ENCODE assay signal across 10 cellular contexts in the genomic region with DNA sequence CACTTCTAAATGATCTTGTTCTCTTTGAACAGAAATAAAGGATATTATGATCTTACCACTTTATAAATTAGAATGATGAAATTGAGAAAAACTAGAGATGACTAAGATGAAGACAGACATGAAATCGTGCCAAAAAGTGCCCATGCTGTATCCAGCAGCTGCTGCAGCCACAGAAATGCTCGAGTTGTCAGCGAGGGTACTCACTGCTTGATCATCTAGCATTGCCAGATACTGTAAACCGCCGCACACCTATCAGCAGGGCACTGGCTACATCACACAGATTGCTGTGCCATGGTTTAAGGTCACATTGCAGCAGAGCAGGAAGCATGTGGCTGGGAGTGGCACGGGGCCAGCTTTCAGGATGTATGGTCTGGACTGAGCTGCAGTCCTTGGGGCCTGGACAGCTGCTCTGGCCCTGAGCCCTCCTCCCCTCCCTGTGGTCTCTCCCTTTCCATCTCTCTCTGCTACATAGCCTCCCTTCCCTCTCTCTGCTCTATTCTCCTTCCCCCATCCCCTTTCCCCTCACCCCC. TPM values are rescaled to one million over a fixed set of nuclear protein-coding genes. Genes with fewer than 3 reads are reported as not detected.
DNase-seq lines count a peak whose midpoint lies in the region; ATAC-seq and TF ChIP-seq lines count a peak whose summit lies in the region.
"Had no signal": no experiment of that assay in that cellular context is flagged by ENCODE, and none has a peak within 500 bp of the region (broad histone marks: within the 10 kb centered on the region; RNA-seq: fewer than 3 reads in every experiment).

No MANE protein-coding gene starts in this region.

- no peak for TF ChIP-seq EP300 in gastroesophageal sphincter (IDR thresholded peaks at IDR 0.05)

- H3K9me3 Mint-ChIP-seq in activated CD4-positive, alpha-beta memory T cell treated with anti-CD3 and anti-CD28 coated beads for 36 hours, result no peaks in the 10 kb centered on the region
- no peaks in the 10 kb centered on the region for H3K9me3 Mint-ChIP-seq in activated CD4-positive, alpha-beta memory T cell treated with anti-CD3 and anti-CD28 coated beads, Interleukin-2, amount 10 ng/mL, durations not matched to agents 7 days and 5 days
- H3K9me3 Mint-ChIP-seq: T-helper 1 cell treated with Interleukin-12 subunit alpha and Interleukin-12 subunit beta and Interleukin-4 antibody, amounts not matched to agents 30 μg/mL and 1 μg/mL, for 36 hours had no signal

- H3K4me1 Mint-ChIP-seq in activated CD4-positive, alpha-beta memory T cell treated with anti-CD3 and anti-CD28 coated beads for 36 hours (ENCODE audit: low read depth), result no peaks in the 10 kb centered on the region
- H3K4me1 Mint-ChIP-seq in activated CD4-positive, alpha-beta memory T cell treated with anti-CD3 and anti-CD28 coated beads, Interleukin-2, amount 10 ng/mL, durations not matched to agents 7 days and 5 days, result peaks cover 2% of the 10 kb centered on the region

- TF ChIP-seq CTCF in gastroesophageal sphincter (IDR thresholded peaks at IDR 0.05) (no peak), tibial artery (IDR thresholded peaks at IDR 0.05) (no peak)

- H3K36me3 Mint-ChIP-seq in activated CD4-positive, alpha-beta memory T cell treated with anti-CD3 and anti-CD28 coated beads for 36 hours, result no peaks in the 10 kb centered on the region
- no peaks in the 10 kb centered on the region for H3K36me3 Mint-ChIP-seq in activated CD4-positive, alpha-beta memory T cell treated with anti-CD3 and anti-CD28 coated beads, Interleukin-2, amount 10 ng/mL, durations not matched to agents 7 days and 5 days (ENCODE audit: low read depth)

- CTCF ChIA-PET in activated CD4-positive, alpha-beta memory T cell treated with anti-CD3 and anti-CD28 coated beads for 36 hours (lab: Charles Lee), result no interaction called here
- CTCF ChIA-PET in activated CD4-positive, alpha-beta memory T cell treated with anti-CD3 and anti-CD28 coated beads, Interleukin-2, amount 10 ng/mL, durations not matched to agents 7 days and 5 days (lab: Charles Lee), result no interaction called here

- no peak overlapping the region for H3K4me3 ChIP-seq in gastroesophageal sphincter
- no peak overlapping the region for H3K4me3 ChIP-seq in tibial artery
- H3K4me3 ChIP-seq: uterus had no signal

- peaks cover 9% of the 10 kb centered on the region for H3K27me3 Mint-ChIP-seq in activated CD4-positive, alpha-beta memory T cell treated with anti-CD3 and anti-CD28 coated beads for 36 hours
- H3K27me3 Mint-ChIP-seq in activated CD4-positive, alpha-beta memory T cell treated with anti-CD3 and anti-CD28 coated beads, Interleukin-2, amount 10 ng/mL, durations not matched to agents 7 days and 5 days, result peaks cover 4% of the 10 kb centered on the region

- no peak overlapping the region for H3K27ac Mint-ChIP-seq in activated CD4-positive, alpha-beta memory T cell treated with anti-CD3 and anti-CD28 coated beads for 36 hours
- no peak overlapping the region for H3K27ac Mint-ChIP-seq in activated CD4-positive, alpha-beta memory T cell treated with anti-CD3 and anti-CD28 coated beads, Interleukin-2, amount 10 ng/mL, durations not matched to agents 7 days and 5 days
- H3K27ac Mint-ChIP-seq: T-helper 1 cell treated with Interleukin-12 subunit alpha and Interleukin-12 subunit beta and Interleukin-4 antibody, amounts not matched to agents 30 μg/mL and 1 μg/mL, for 36 hours had no signal

- intact Hi-C loops in activated CD4-positive, alpha-beta memory T cell treated with anti-CD3 and anti-CD28 coated beads for 36 hours (cut with micrococcal nuclease), result no loop called here
- intact Hi-C loops in tibial artery (cut with DNase I; ENCODE audit: low total_unique reads), result no loop called here

- H3K36me3 ChIP-seq in gastroesophageal sphincter, result no peaks in the 10 kb centered on the region
- H3K36me3 ChIP-seq in tibial artery, result no peaks in the 10 kb centered on the region
- H3K36me3 ChIP-seq: uterus had no signal

- peak; percentile 17 for DNase-seq in activated CD4-positive, alpha-beta memory T cell treated with anti-CD3 and anti-CD28 coated beads for 36 hours
- no peak for DNase-seq in activated CD4-positive, alpha-beta memory T cell treated with anti-CD3 and anti-CD28 coated beads, Interleukin-2, amount 10 ng/mL, durations not matched to agents 7 days and 5 days
- DNase-seq in SHP77 treated with DMSO at 0.1 percent for 48 hours (lab: John Stamatoyannopoulos, UW), result peak; percentile 82
- DNase-seq in tibial artery, result peak; percentile 56 to 74
- DNase-seq in activated CD4-positive, alpha-beta T cell treated with anti-CD3 and anti-CD28 coated beads, Interleukin-2, amount 50 U/mL, for 1 hour, result no peak
- no peak for DNase-seq in activated gamma-delta T cell treated with Interleukin-2 at 50 U/mL for 16 hours

- no peaks in the 10 kb centered on the region for H3K9me3 ChIP-seq in gastroesophageal sphincter
- H3K9me3 ChIP-seq in tibial artery, result no peaks in the 10 kb centered on the region
- H3K9me3 ChIP-seq: uterus had no signal

- whole genome bisulfite sequencing in gastroesophageal sphincter (ENCODE audit: low coverage in 1 of 2), 2 donors, result 22% methylated on average over 4 of the region's 6 CpGs; no CpG with 5 or more reads in 1 of the 2 donors

- no peak for TF ChIP-seq POLR2A in gastroesophageal sphincter (IDR thresholded peaks at IDR 0.05)

- H3K4me1 ChIP-seq in gastroesophageal sphincter, result peaks cover 0 to 17% (median 6%) of the 10 kb centered on the region in 3 donors
- H3K4me1 ChIP-seq in tibial artery, result peaks cover 0 to 43% (median 35%) of the 10 kb centered on the region in 4 donors
- H3K4me1 ChIP-seq: uterus had no signal

- peak; percentile 43 for ATAC-seq in gastroesophageal sphincter
- ATAC-seq in GM21390 (IDR thresholded peaks at IDR 0.05; ENCODE audit: unreplicated experiment), result no peak

- no peak overlapping the region for H3K27ac ChIP-seq in gastroesophageal sphincter
- H3K27ac ChIP-seq in tibial artery, result peak overlapping the region; percentile 27 to 56
- H3K27ac ChIP-seq: uterus had no signal

- POLR2A ChIA-PET in activated CD4-positive, alpha-beta memory T cell treated with anti-CD3 and anti-CD28 coated beads for 36 hours (lab: Charles Lee), result no interaction called here
- POLR2A ChIA-PET in activated CD4-positive, alpha-beta memory T cell treated with anti-CD3 and anti-CD28 coated beads, Interleukin-2, amount 10 ng/mL, durations not matched to agents 7 days and 5 days (lab: Charles Lee), result no interaction called here

- no peak overlapping the region for H3K4me3 Mint-ChIP-seq in activated CD4-positive, alpha-beta memory T cell treated with anti-CD3 and anti-CD28 coated beads for 36 hours
- H3K4me3 Mint-ChIP-seq in activated CD4-positive, alpha-beta memory T cell treated with anti-CD3 and anti-CD28 coated beads, Interleukin-2, amount 10 ng/mL, durations not matched to agents 7 days and 5 days, result no peak overlapping the region
- H3K4me3 Mint-ChIP-seq: T-helper 1 cell treated with Interleukin-12 subunit alpha and Interleukin-12 subunit beta and Interleukin-4 antibody, amounts not matched to agents 30 μg/mL and 1 μg/mL, for 36 hours had no signal

- H3K27me3 ChIP-seq in gastroesophageal sphincter (peaks cover 20% of the 10 kb centered on the region), tibial artery (no peaks in the 10 kb centered on the region)
- H3K27me3 ChIP-seq: uterus had no signal

RNA-seq across cellular contexts. Expression of gene SEPTIN5, which starts 51.0 kb away (rescaled TPM):
- total RNA-seq in activated CD4-positive, alpha-beta memory T cell treated with anti-CD3 and anti-CD28 coated beads for 36 hours, result under 1 TPM; 0.41 to 0.43 TPM
- not detected for total RNA-seq in activated CD4-positive, alpha-beta memory T cell treated with anti-CD3 and anti-CD28 coated beads, Interleukin-2, amount 10 ng/mL, durations not matched to agents 7 days and 5 days
- total RNA-seq in gastroesophageal sphincter, result 10 to 100 TPM; 21.9 to 51.1 (median 26.4) TPM

RNA-seq across cellular contexts. Expression of gene GP1BB, which starts 60.0 kb away (rescaled TPM):
- not detected for total RNA-seq in activated CD4-positive, alpha-beta memory T cell treated with anti-CD3 and anti-CD28 coated beads for 36 hours
- total RNA-seq in activated CD4-positive, alpha-beta memory T cell treated with anti-CD3 and anti-CD28 coated beads, Interleukin-2, amount 10 ng/mL, durations not matched to agents 7 days and 5 days, result not detected
- total RNA-seq in gastroesophageal sphincter, result 10 to 100 TPM in 1 of 4 donors, 1 to 10 TPM in 3; 2.0 to 12.5 (median 5.6) TPM

Comparison
In these comparisons a context has a peak if more than half of its experiments do, and no peak if none do; other contexts are left out.
1. DNase-seq: peak in activated CD4-positive, alpha-beta memory T cell treated with anti-CD3 and anti-CD28 coated beads for 36 hours (single experiment), SHP77 treated with DMSO at 0.1 percent for 48 hours (single experiment) and tibial artery (2 of 2); none in activated CD4-positive, alpha-beta memory T cell treated with anti-CD3 and anti-CD28 coated beads, Interleukin-2, amount 10 ng/mL, durations not matched to agents 7 days and 5 days (single experiment), activated CD4-positive, alpha-beta T cell treated with anti-CD3 and anti-CD28 coated beads, Interleukin-2, amount 50 U/mL, for 1 hour (single experiment) and activated gamma-delta T cell treated with Interleukin-2 at 50 U/mL for 16 hours (single experiment).
2. H3K27ac ChIP-seq: peak in tibial artery (2 of 2); none in gastroesophageal sphincter (0 of 4).
3. RNA of gene SEPTIN5, which starts 51.0 kb away (total RNA-seq): 21.9 to 51.1 TPM in gastroesophageal sphincter; 0.41 to 0.43 TPM in activated CD4-positive, alpha-beta memory T cell treated with anti-CD3 and anti-CD28 coated beads for 36 hours and not detected in activated CD4-positive, alpha-beta memory T cell treated with anti-CD3 and anti-CD28 coated beads, Interleukin-2, amount 10 ng/mL, durations not matched to agents 7 days and 5 days; every median in the first group is over 10 times any median in the second.